ENCODE assay signal across 21 cellular contexts in genomic region chr14:65084554-65085190, GRCh38. TPM values are rescaled to one million over a fixed set of nuclear protein-coding genes. Genes with fewer than 3 reads are reported as not detected.
DNase-seq lines count a peak whose midpoint lies in the region; ATAC-seq and TF ChIP-seq lines count a peak whose summit lies in the region.
"Had no signal": no experiment of that assay in that cellular context is flagged by ENCODE, and none has a peak within 500 bp of the region (broad histone marks: within the 10 kb centered on the region; RNA-seq: fewer than 3 reads in every experiment).

No MANE protein-coding gene starts in this region.

- H3K27me3 Mint-ChIP-seq in activated T-cell treated with anti-CD3 and anti-CD28 coated beads, Interleukin-2, amount 50 U/mL, for 24 hours: no peaks in the 10 kb centered on the region
- H3K27me3 Mint-ChIP-seq in HFFc6 (ENCODE audit: insufficient read depth) (no peaks in the 10 kb centered on the region), endothelial cell (ENCODE audit: unreplicated experiment) (no peaks in the 10 kb centered on the region)

- H3K4me1 Mint-ChIP-seq in activated T-cell treated with anti-CD3 and anti-CD28 coated beads, Interleukin-2, amount 50 U/mL, for 24 hours (ENCODE audit: low read depth): peaks cover 74% of the 10 kb centered on the region
- H3K4me1 Mint-ChIP-seq in HFFc6 (ENCODE audit: low read depth) (peaks cover 32% of the 10 kb centered on the region), endothelial cell (ENCODE audit: unreplicated experiment) (peaks cover 10% of the 10 kb centered on the region)

- ATAC-seq in HG03439 (IDR thresholded peaks at IDR 0.05; ENCODE audit: unreplicated experiment) (no peak), GM21515 (IDR thresholded peaks at IDR 0.05; ENCODE audit: unreplicated experiment) (no peak)

- no peaks in the 10 kb centered on the region for H3K9me3 ChIP-seq in neutrophil
- H3K9me3 ChIP-seq: Caco-2, Peyer's patch had no signal

- peaks cover 17% of the 10 kb centered on the region for H3K9me3 Mint-ChIP-seq in activated T-cell treated with anti-CD3 and anti-CD28 coated beads, Interleukin-2, amount 50 U/mL, for 24 hours
- H3K9me3 Mint-ChIP-seq in HFFc6 (peaks cover 17% of the 10 kb centered on the region; the same call in 1 of the 2 replicates), endothelial cell (ENCODE audit: unreplicated experiment) (no peaks in the 10 kb centered on the region)

- H3K27ac ChIP-seq in neutrophil: peak overlapping the region; percentile 92

- H3K27ac Mint-ChIP-seq in activated T-cell treated with anti-CD3 and anti-CD28 coated beads, Interleukin-2, amount 50 U/mL, for 24 hours: peak overlapping the region; percentile 23
- H3K27ac Mint-ChIP-seq in HFFc6: peak overlapping the region; percentile 82; the same call in 1 of the 2 replicates
- no peak overlapping the region for H3K27ac Mint-ChIP-seq in endothelial cell (ENCODE audit: unreplicated experiment)

- no peaks in the 10 kb centered on the region for H3K27me3 ChIP-seq in neutrophil
- H3K27me3 ChIP-seq: Peyer's patch had no signal

- DNase-seq in activated T-cell treated with anti-CD3 and anti-CD28 coated beads, Interleukin-2, amount 50 U/mL, for 24 hours: no peak
- no peak for DNase-seq in activated T-cell treated with anti-CD3 and anti-CD28 coated beads, Interleukin-2, amount 50 U/mL, for 48 hours
- no peak for DNase-seq in HFFc6
- no peak for DNase-seq in endothelial cell (ENCODE audit: low spot score)
- DNase-seq in anterior cingulate cortex (lab: John Stamatoyannopoulos, UW): no peak
- DNase-seq: 8988T; Caco-2; KG1; NCI-H1105 treated with DMSO at 0.1 percent for 48 hours; NCI-H1694; NCI-H2081 treated with DMSO at 0.1 percent for 48 hours; NCI-H446 treated with DMSO at 0.1 percent for 48 hours; NCI-H69; NK-92 treated with Interleukin-12 subunit alpha and Interleukin-12 subunit beta, amount 100 ng/mL, for 24 hours; Peyer's patch; SHP77 treated with DMSO at 0.1 percent for 48 hours had no signal

- H3K36me3 Mint-ChIP-seq in activated T-cell treated with anti-CD3 and anti-CD28 coated beads, Interleukin-2, amount 50 U/mL, for 24 hours (ENCODE audit: low read depth): peaks cover 97% of the 10 kb centered on the region
- H3K36me3 Mint-ChIP-seq in HFFc6 (ENCODE audit: low read depth) (peaks cover 78% of the 10 kb centered on the region), endothelial cell (ENCODE audit: low read depth, unreplicated experiment) (peaks cover 65% of the 10 kb centered on the region)

- H3K4me3 ChIP-seq in neutrophil (ENCODE audit: low read depth in 1 of 2, low read length in 1 of 2): no peak overlapping the region
- H3K4me3 ChIP-seq: HAP-1, Peyer's patch had no signal

- no peak overlapping the region for H3K4me3 Mint-ChIP-seq in activated T-cell treated with anti-CD3 and anti-CD28 coated beads, Interleukin-2, amount 50 U/mL, for 24 hours
- H3K4me3 Mint-ChIP-seq in HFFc6 (peak overlapping the region; percentile 76), endothelial cell (ENCODE audit: unreplicated experiment) (peak overlapping the region; percentile 76)
- H3K4me3 Mint-ChIP-seq: CD14-positive monocyte had no signal

- H3K36me3 ChIP-seq in neutrophil: peaks cover 72% of the 10 kb centered on the region

- H3K4me1 ChIP-seq in neutrophil (ENCODE audit: control insufficient read depth in 1 of 2, insufficient read depth in 1 of 2, low read depth in 1 of 2, low read length in 1 of 2): peaks cover 35 to 39% of the 10 kb centered on the region in 2 experiments

- TF ChIP-seq CTCF in HFFc6 (IDR thresholded peaks at IDR 0.05): no peak
- TF ChIP-seq CTCF in endothelial cell (IDR thresholded peaks at IDR 0.05; ENCODE audit: unreplicated experiment): no peak
- TF ChIP-seq CTCF in neutrophil (IDR thresholded peaks at IDR 0.05): no peak

RNA-seq across cellular contexts. Expression of gene MAX, which starts 17.6 kb away (rescaled TPM):
- total RNA-seq in HFFc6 (2021; fragmentation: NEBNext Ultra II Directional; extraction: Animal tissue kit (Norgen Biotek cat#: 25700)): 10 to 100 TPM; 79.0 to 95.6 (median 81.9) TPM
- total RNA-seq in endothelial cell (ENCODE audit: unreplicated experiment): 76.1 TPM
